In genomic region chr20:63690898-63691710, GRCh38 we compare ENCODE assay signal across 14 cellular contexts. TPM values are rescaled to one million over a fixed set of nuclear protein-coding genes. Genes with fewer than 3 reads are reported as not detected.
DNase-seq lines count a peak whose midpoint lies in the region; ATAC-seq and TF ChIP-seq lines count a peak whose summit lies in the region.
"Had no signal": no experiment of that assay in that cellular context is flagged by ENCODE, and none has a peak within 500 bp of the region (broad histone marks: within the 10 kb centered on the region; RNA-seq: fewer than 3 reads in every experiment).

No MANE protein-coding gene starts in this region.

- WGBS in neuronal stem cell (ENCODE audit: extremely low coverage in 2 of 2, insufficient read length in 2 of 2, insufficient replicate concordance in 1 of 2), 2 donors: no CpG with 5 or more reads among the region's 24 CpGs

- H3K9me3 ChIP-seq in Caco-2: peaks cover 3% of the 10 kb centered on the region; the same call in 1 of the 2 replicates
- peaks cover 0 to 3% of the 10 kb centered on the region in 2 donors for H3K9me3 ChIP-seq in neuronal stem cell (replicated peaks in 1 of 2; ENCODE audit: control insufficient read depth in 2 of 2, insufficient read depth in 1 of 2, low read depth in 1 of 2, low read length in 2 of 2)

- H3K4ac ChIP-seq in neuronal stem cell (ENCODE audit: low read length): no peak overlapping the region

- CTCF ChIA-PET in Caco-2 (lab: Charles Lee): no interaction called here
- CTCF ChIA-PET in MCF 10A (lab: Yijun Ruan, JAX): interaction anchor here (0.6 kb wide), 1 partner anchor 113 kb away, joined by 3 read pairs; no protein-coding TSS in a partner anchor

- H3K27me3 ChIP-seq in Caco-2 (replicated peaks; ENCODE audit: control insufficient read depth, insufficient read depth, low read length): no peaks in the 10 kb centered on the region
- H3K27me3 ChIP-seq in H7 (ENCODE audit: control insufficient read depth, insufficient read depth, low read length): no peaks in the 10 kb centered on the region
- H3K27me3 ChIP-seq in neuronal stem cell (ENCODE audit: control insufficient read depth in 3 of 3, insufficient read depth in 3 of 3, low read depth in 1 of 3, low read length in 3 of 3): no peaks in the 10 kb centered on the region

- no peak overlapping the region for H2BK12ac ChIP-seq in neuronal stem cell (ENCODE audit: low read length)

- peak overlapping the region; percentile 3 for H3K23ac ChIP-seq in neuronal stem cell (ENCODE audit: low read depth, low read length, poor library complexity)

- H3K18ac ChIP-seq in neuronal stem cell (ENCODE audit: low read length): peak overlapping the region; percentile 2

- ATAC-seq in HG03342 (IDR thresholded peaks at IDR 0.05; ENCODE audit: unreplicated experiment): no peak
- ATAC-seq: GM23338; stimulated activated naive CD8-positive, alpha-beta T cell treated with anti-CD3 and anti-CD28 coated beads, Interleukin-15, Interleukin-2, amounts not matched to agents 100 U/mL and 50 U/mL, for 24 hours had no signal

- no peak overlapping the region for H2AK5ac ChIP-seq in neuronal stem cell (ENCODE audit: low read depth, low read length)

- no peak overlapping the region for H2BK15ac ChIP-seq in neuronal stem cell (ENCODE audit: low read length)

- H4K91ac ChIP-seq in neuronal stem cell (ENCODE audit: low read depth, low read length, poor library complexity): no peak overlapping the region

- peak overlapping the region in 1 of 2 donors; percentile 5 for H3K27ac ChIP-seq in coronary artery
- no peak overlapping the region for H3K27ac ChIP-seq in neuronal stem cell (replicated peaks; ENCODE audit: low read length)

- no peak overlapping the region for H3K4me2 ChIP-seq in neuronal stem cell (ENCODE audit: insufficient read depth, low read length, poor library complexity, severe bottlenecking)
- H3K4me2 ChIP-seq: GM23338 had no signal

- no peak overlapping the region for H2BK5ac ChIP-seq in neuronal stem cell (ENCODE audit: low read length)

- H3K4me3 ChIP-seq in Caco-2 (ENCODE audit: low read depth, low read length): no peak overlapping the region
- H3K4me3 ChIP-seq in H7 (ENCODE audit: insufficient read depth, low read depth, low read length): no peak overlapping the region
- no peak overlapping the region for H3K4me3 ChIP-seq in coronary artery
- no peak overlapping the region for H3K4me3 ChIP-seq in neuronal stem cell (ENCODE audit: low read length in 2 of 2)
- H3K4me3 ChIP-seq: GM23338 had no signal

- H3K4me1 ChIP-seq in Caco-2: peaks cover 16% of the 10 kb centered on the region
- H3K4me1 ChIP-seq in neuronal stem cell (ENCODE audit: control insufficient read depth in 2 of 2, insufficient read depth in 1 of 2, low read depth in 1 of 2, low read length in 2 of 2): peaks cover 11 to 14% of the 10 kb centered on the region in 2 donors

- no peak overlapping the region for H3K14ac ChIP-seq in neuronal stem cell (ENCODE audit: low read length)

- intact Hi-C loops in Caco-2 (cut with micrococcal nuclease; ENCODE audit: unreplicated experiment) (loop anchor here (5.0 kb wide), 1 partner anchor 154 kb away; the partner anchor contains the start of gene PTK6), MCF 10A (cut with micrococcal nuclease) (no loop called here)

- H3K9me3 Mint-ChIP-seq in Caco-2 (ENCODE audit: unreplicated experiment): no peaks in the 10 kb centered on the region
- no peaks in the 10 kb centered on the region for H3K9me3 Mint-ChIP-seq in MCF 10A (ENCODE audit: unreplicated experiment)
- H3K9me3 Mint-ChIP-seq: activated CD4-positive, alpha-beta memory T cell treated with anti-CD3 and anti-CD28 coated beads, Interleukin-2, amount 10 ng/mL, durations not matched to agents 7 days and 5 days had no signal

- H3K4me3 Mint-ChIP-seq in Caco-2 (ENCODE audit: unreplicated experiment): no peak overlapping the region
- no peak overlapping the region for H3K4me3 Mint-ChIP-seq in MCF 10A (ENCODE audit: unreplicated experiment)
- H3K4me3 Mint-ChIP-seq: activated CD4-positive, alpha-beta memory T cell treated with anti-CD3 and anti-CD28 coated beads, Interleukin-2, amount 10 ng/mL, durations not matched to agents 7 days and 5 days; CD4-positive, CD25-positive, alpha-beta regulatory T cell; GM23338 had no signal

- H3K36me3 Mint-ChIP-seq in Caco-2 (ENCODE audit: insufficient read depth, unreplicated experiment) (peaks cover 93% of the 10 kb centered on the region), MCF 10A (ENCODE audit: insufficient read depth, unreplicated experiment) (peaks cover 50% of the 10 kb centered on the region)
- H3K36me3 Mint-ChIP-seq: CD4-positive, CD25-positive, alpha-beta regulatory T cell had no signal

- H2AFZ ChIP-seq in neuronal stem cell (ENCODE audit: low read length): no peak overlapping the region
- H2AFZ ChIP-seq: GM23338 had no signal

- no peak overlapping the region for H2BK120ac ChIP-seq in neuronal stem cell (ENCODE audit: low read depth, low read length)

- H3K4me1 Mint-ChIP-seq in Caco-2 (ENCODE audit: low read depth, unreplicated experiment): no peaks in the 10 kb centered on the region
- peaks cover 9% of the 10 kb centered on the region for H3K4me1 Mint-ChIP-seq in MCF 10A (ENCODE audit: insufficient read depth, unreplicated experiment)
- H3K4me1 Mint-ChIP-seq: GM23338 had no signal

- BruUV-seq in Caco-2 (replicated peaks; lab: Mats Ljungman, UMichigan) (no TSS peak), MCF 10A (replicated peaks; lab: Mats Ljungman, UMichigan) (no TSS peak)

- H3K27me3 Mint-ChIP-seq in Caco-2 (ENCODE audit: insufficient read depth, unreplicated experiment): peaks cover under 1% of the 10 kb centered on the region
- H3K27me3 Mint-ChIP-seq in MCF 10A (ENCODE audit: insufficient read depth, unreplicated experiment): no peaks in the 10 kb centered on the region
- H3K27me3 Mint-ChIP-seq: activated CD4-positive, alpha-beta memory T cell treated with anti-CD3 and anti-CD28 coated beads, Interleukin-2, amount 10 ng/mL, durations not matched to agents 7 days and 5 days; CD4-positive, CD25-positive, alpha-beta regulatory T cell had no signal

- TF ChIP-seq CTCF in Caco-2 (IDR thresholded peaks at IDR 0.05; ENCODE audit: insufficient read depth in 1 of 2, low read depth in 1 of 2, low read length in 1 of 2, severe bottlenecking in 1 of 2, unreplicated experiment in 1 of 2): no peak
- no peak for TF ChIP-seq CTCF in coronary artery (IDR thresholded peaks at IDR 0.05)
- TF ChIP-seq CTCF in MCF 10A (IDR thresholded peaks at IDR 0.05; ENCODE audit: unreplicated experiment): no peak

- no peaks in the 10 kb centered on the region for H3K79me1 ChIP-seq in neuronal stem cell (ENCODE audit: low read depth, low read length)

- DNase-seq in Caco-2: peak in 1 of 2 experiments; percentile 35
- peak; percentile 76 for DNase-seq in H7
- DNase-seq in coronary artery (ENCODE audit: low spot score): peak; percentile 75
- no peak for DNase-seq in neuronal stem cell (ENCODE audit: low spot score)
- no peak for DNase-seq in MCF 10A (ENCODE audit: unreplicated experiment)
- no peak for DNase-seq in NCI-H1694 (lab: John Stamatoyannopoulos, UW)
- DNase-seq: activated CD4-positive, alpha-beta memory T cell treated with anti-CD3 and anti-CD28 coated beads, Interleukin-2, amount 10 ng/mL, durations not matched to agents 7 days and 5 days; CD4-positive, CD25-positive, alpha-beta regulatory T cell; Kasumi-1; NCI-H1694 treated with DMSO at 0.1 percent for 48 hours; NCI-H526 treated with DMSO at 0.1 percent for 48 hours; stimulated activated naive CD8-positive, alpha-beta T cell treated with anti-CD3 and anti-CD28 coated beads, Interleukin-15, Interleukin-2, amounts not matched to agents 100 U/mL and 50 U/mL, for 24 hours had no signal

- H3K27ac Mint-ChIP-seq in Caco-2 (ENCODE audit: unreplicated experiment): peak overlapping the region; percentile 1
- no peak overlapping the region for H3K27ac Mint-ChIP-seq in MCF 10A (ENCODE audit: low read depth, unreplicated experiment)
- H3K27ac Mint-ChIP-seq: activated CD4-positive, alpha-beta memory T cell treated with anti-CD3 and anti-CD28 coated beads, Interleukin-2, amount 10 ng/mL, durations not matched to agents 7 days and 5 days; GM23338 had no signal

- H3K9ac ChIP-seq in neuronal stem cell (ENCODE audit: low read depth, low read length, poor library complexity): no peak overlapping the region

- H3K36me3 ChIP-seq in Caco-2 (ENCODE audit: control insufficient read depth, insufficient read depth, low read length) (no peaks in the 10 kb centered on the region; the same call in 1 of the 2 replicates), H7 (replicated peaks; ENCODE audit: control insufficient read depth, insufficient read depth, low read length) (peaks cover 1% of the 10 kb centered on the region; the same call in 1 of the 2 replicates), neuronal stem cell (replicated peaks in 1 of 2; ENCODE audit: control insufficient read depth in 2 of 2, insufficient read depth in 2 of 2, low read length in 2 of 2) (peaks cover 0 to 30% of the 10 kb centered on the region in 2 donors)

- POLR2A ChIA-PET in Caco-2 (lab: Charles Lee): no interaction called here
- POLR2A ChIA-PET in MCF 10A (lab: Yijun Ruan, JAX): interaction anchor here (1.7 to 3.0 kb wide), 2 partner anchors 9 to 33 kb away, joined by 6 to 15 read pairs; partner anchors contain the start of gene RTEL1

- H4K8ac ChIP-seq in neuronal stem cell (ENCODE audit: low read depth, low read length): no peak overlapping the region

RNA-seq across cellular contexts. Expression of gene TNFRSF6B, which starts 5.3 kb away (rescaled TPM):
- total RNA-seq in Caco-2 (2022) (not detected in 2 replicates), MCF 10A (2022) (12.3 and 24.4 TPM in 2 replicates)
- not detected in 2 replicates for total RNA-seq in H7 (2014; rRNA removed; shearing (Covaris generic))
- polyA plus RNA-seq in neuronal stem cell (2013, experiment 1 of 2): 0.70 TPM
- 0.90 TPM for polyA plus RNA-seq in neuronal stem cell (2013, experiment 2 of 2)
- total RNA-seq: activated CD4-positive, alpha-beta memory T cell treated with anti-CD3 and anti-CD28 coated beads, Interleukin-2, amount 10 ng/mL, durations not matched to agents 7 days and 5 days; CD4-positive, CD25-positive, alpha-beta regulatory T cell had no signal
- polyA plus RNA-seq: CD4-positive, CD25-positive, alpha-beta regulatory T cell; GM23338 had no signal

RNA-seq across cellular contexts. Expression of gene ARFRP1, which starts 16.7 kb away (rescaled TPM):
- 119 and 126 TPM in 2 replicates for total RNA-seq in Caco-2 (2022)
- total RNA-seq in H7 (2014; rRNA removed; shearing (Covaris generic)): 24.2 and 26.2 TPM in 2 replicates
- 8.8 TPM for polyA plus RNA-seq in neuronal stem cell (2013, experiment 1 of 2)
- 8.0 TPM for polyA plus RNA-seq in neuronal stem cell (2013, experiment 2 of 2)
- total RNA-seq in MCF 10A (2022): 60.1 and 65.4 TPM in 2 replicates

RNA-seq across cellular contexts. Expression of gene ZGPAT, which starts 16.7 kb away (rescaled TPM):
- total RNA-seq in Caco-2 (2022) (69.3 and 74.7 TPM in 2 replicates), MCF 10A (2022) (19.5 and 22.2 TPM in 2 replicates)
- total RNA-seq in H7 (2014; rRNA removed; shearing (Covaris generic)): 32.6 and 52.0 TPM in 2 replicates
- polyA plus RNA-seq in neuronal stem cell (2013, experiment 1 of 2): 11.0 TPM
- polyA plus RNA-seq in neuronal stem cell (2013, experiment 2 of 2): 11.0 TPM

RNA-seq across cellular contexts. Expression of gene RTEL1, which starts 33.0 kb away (rescaled TPM):
- total RNA-seq in Caco-2 (2022): 51.1 and 61.6 TPM in 2 replicates
- total RNA-seq in H7 (2014; rRNA removed; shearing (Covaris generic)): 15.1 and 22.4 TPM in 2 replicates
- polyA plus RNA-seq in neuronal stem cell (2013, experiment 1 of 2): 5.1 TPM
- polyA plus RNA-seq in neuronal stem cell (2013, experiment 2 of 2): 5.1 TPM
- total RNA-seq in MCF 10A (2022): 27.9 and 39.2 TPM in 2 replicates

RNA-seq across cellular contexts. Expression of gene STMN3, which starts 37.9 kb away (rescaled TPM):
- total RNA-seq in Caco-2 (2022) (27.4 and 27.9 TPM in 2 replicates), MCF 10A (2022) (1.7 and 5.3 TPM in 2 replicates)
- total RNA-seq in H7 (2014; rRNA removed; shearing (Covaris generic)): 24.9 and 32.7 TPM in 2 replicates
- polyA plus RNA-seq in neuronal stem cell (2013, experiment 1 of 2): 4.5 TPM
- polyA plus RNA-seq in neuronal stem cell (2013, experiment 2 of 2): 4.6 TPM

Comparison
In these comparisons a context has a peak if more than half of its experiments do, and no peak if none do; other contexts are left out.
1. DNase-seq: peak in H7 (single experiment) and coronary artery (single experiment); none in neuronal stem cell (single experiment), MCF 10A (single experiment) and NCI-H1694 (single experiment).
2. RNA of gene TNFRSF6B, which starts 5.3 kb away (total RNA-seq): 12.3 to 24.4 TPM in MCF 10A; not detected in Caco-2 and not detected in H7; every median in the first group is over 10 times any median in the second.